9 cellular contexts compared by ENCODE assay signal in genomic region chr5:172798422-172799215, GRCh38. TPM values are rescaled to one million over a fixed set of nuclear protein-coding genes. Genes with fewer than 3 reads are reported as not detected.
DNase-seq lines count a peak whose midpoint lies in the region; ATAC-seq and TF ChIP-seq lines count a peak whose summit lies in the region.
"Had no signal": no experiment of that assay in that cellular context is flagged by ENCODE, and none has a peak within 500 bp of the region (broad histone marks: within the 10 kb centered on the region; RNA-seq: fewer than 3 reads in every experiment).

No MANE protein-coding gene starts in this region.

- CTCF ChIA-PET in GM10248 (lab: Yijun Ruan, JAX) = interaction anchor here (1.0 to 2.5 kb wide), 6 partner anchors 10 to 84 kb away, joined by 3 to 24 read pairs (median 4); partner anchors contain the start of gene DUSP1
- CTCF ChIA-PET in activated CD4-positive, alpha-beta T cell treated with anti-CD3 and anti-CD28 coated beads, Interleukin-2, amount 10 ng/mL, durations not matched to agents 7 days and 5 days (lab: Charles Lee) = interaction anchor here (1.3 to 4.4 kb wide), 5 partner anchors 9 to 27 kb away, joined by 3 to 26 read pairs (median 5); partner anchors contain the start of gene DUSP1

- no peak overlapping the region for H3K4me3 ChIP-seq in fibroblast of pulmonary artery (replicated peaks; ENCODE audit: low read depth, low read length)
- H3K4me3 ChIP-seq in skin epidermis = no peak overlapping the region

- no peaks in the 10 kb centered on the region for H3K36me3 Mint-ChIP-seq in activated CD4-positive, alpha-beta T cell treated with anti-CD3 and anti-CD28 coated beads, Interleukin-2, amount 10 ng/mL, durations not matched to agents 7 days and 5 days (ENCODE audit: low read depth)

- no peak overlapping the region for H3K27ac Mint-ChIP-seq in activated CD4-positive, alpha-beta T cell treated with anti-CD3 and anti-CD28 coated beads, Interleukin-2, amount 10 ng/mL, durations not matched to agents 7 days and 5 days

- peak overlapping the region in 19 of 21 experiments; percentile 41 to 86 (median 77) for H3K27ac ChIP-seq in skin epidermis

- no peak overlapping the region for H3K4me3 Mint-ChIP-seq in activated CD4-positive, alpha-beta T cell treated with anti-CD3 and anti-CD28 coated beads, Interleukin-2, amount 10 ng/mL, durations not matched to agents 7 days and 5 days

- DNase-seq in GM10248 (ENCODE audit: extremely low spot score) (peak; percentile 28), SIG-M5 treated with dmso at 0.1 percent for 504 hours (lab: John Stamatoyannopoulos, UW; ENCODE audit: unreplicated experiment) (peak; percentile 90), fibroblast of pulmonary artery (ENCODE audit: low read depth) (peak; percentile 87)
- DNase-seq in activated CD4-positive, alpha-beta T cell treated with anti-CD3 and anti-CD28 coated beads, Interleukin-2, amount 10 ng/mL, durations not matched to agents 7 days and 5 days = no peak
- DNase-seq: NCI-H526 had no signal

- TF ChIP-seq CTCF in GM10248 (IDR thresholded peaks at IDR 0.05; ENCODE audit: control extremely low read depth, extremely low read depth, low read depth, missing control alignments) (no peak), fibroblast of pulmonary artery (IDR thresholded peaks at IDR 0.05; ENCODE audit: low read length, missing control alignments) (no peak)

- POLR2A ChIA-PET in GM10248 (lab: Yijun Ruan, JAX) = interaction anchor here (1.9 kb wide), 1 partner anchor 28 kb away, joined by 14 read pairs; the partner anchor contains the start of gene DUSP1
- POLR2A ChIA-PET in activated CD4-positive, alpha-beta T cell treated with anti-CD3 and anti-CD28 coated beads, Interleukin-2, amount 10 ng/mL, durations not matched to agents 7 days and 5 days (lab: Charles Lee) = no interaction called here

- peaks cover 10% of the 10 kb centered on the region for H3K4me1 Mint-ChIP-seq in activated CD4-positive, alpha-beta T cell treated with anti-CD3 and anti-CD28 coated beads, Interleukin-2, amount 10 ng/mL, durations not matched to agents 7 days and 5 days

- no peaks in the 10 kb centered on the region for H3K9me3 Mint-ChIP-seq in activated CD4-positive, alpha-beta T cell treated with anti-CD3 and anti-CD28 coated beads, Interleukin-2, amount 10 ng/mL, durations not matched to agents 7 days and 5 days

- H3K27me3 Mint-ChIP-seq in activated CD4-positive, alpha-beta T cell treated with anti-CD3 and anti-CD28 coated beads, Interleukin-2, amount 10 ng/mL, durations not matched to agents 7 days and 5 days = no peaks in the 10 kb centered on the region

- ATAC-seq in HG03097 (IDR thresholded peaks at IDR 0.05; ENCODE audit: low FRiP score, unreplicated experiment) (no peak), HG03045 (IDR thresholded peaks at IDR 0.05; ENCODE audit: unreplicated experiment) (no peak), HG03196 (IDR thresholded peaks at IDR 0.05; ENCODE audit: unreplicated experiment) (no peak)

RNA-seq across cellular contexts. Expression of gene DUSP1, which starts 27.6 kb away (rescaled TPM):
- total RNA-seq in activated CD4-positive, alpha-beta T cell treated with anti-CD3 and anti-CD28 coated beads, Interleukin-2, amount 10 ng/mL, durations not matched to agents 7 days and 5 days = 10 to 100 TPM; 11.3 to 14.9 TPM

RNA-seq across cellular contexts. Expression of gene ERGIC1, which starts 35.4 kb away (rescaled TPM):
- 10 to 100 TPM; 43.4 to 45.0 TPM for total RNA-seq in activated CD4-positive, alpha-beta T cell treated with anti-CD3 and anti-CD28 coated beads, Interleukin-2, amount 10 ng/mL, durations not matched to agents 7 days and 5 days
